Comparison of ENCODE assay signal across 24 cellular contexts in genomic region chr6:133779916-133780315, GRCh38.
"Had no signal": no experiment of that assay in that cellular context is flagged by ENCODE, and none has a peak within 500 bp of the region (broad histone marks: within the 10 kb centered on the region; RNA-seq: fewer than 3 reads in every experiment).

No MANE protein-coding gene starts in this region.

- H2AFZ ChIP-seq: hepatocyte had no signal

- H3K36me3 ChIP-seq: colonic mucosa, esophagus muscularis mucosa, gastrocnemius medialis, neutrophil, pancreas, right lobe of liver, suprapubic skin had no signal

- H3K9me3 ChIP-seq: colonic mucosa, esophagus muscularis mucosa, gastrocnemius medialis, neutrophil, pancreas, right lobe of liver, suprapubic skin had no signal

- ATAC-seq: gastrocnemius medialis; left lobe of liver; natural killer cell; pancreas; right lobe of liver; stimulated activated naive CD8-positive, alpha-beta T cell treated with anti-CD3 and anti-CD28 coated beads, Interleukin-15, amount 100 ng/mL, for 72 hours had no signal

- H3K79me2 ChIP-seq: hepatocyte had no signal

- H3K9me3 Mint-ChIP-seq: dendritic cell treated with granulocyte-macrophage colony-stimulating factor and Interleukin-4, amounts not matched to agents 40 ng/mL and 50 ng/mL, for 4 days; memory B cell had no signal

- H3K4me3 Mint-ChIP-seq: dendritic cell treated with granulocyte-macrophage colony-stimulating factor and Interleukin-4, amounts not matched to agents 40 ng/mL and 50 ng/mL, for 4 days; memory B cell; natural killer cell; stimulated activated naive CD8-positive, alpha-beta T cell treated with anti-CD3 and anti-CD28 coated beads, Interleukin-15, amount 100 ng/mL, for 72 hours; type B pancreatic cell had no signal

- H3K4me1 Mint-ChIP-seq: memory B cell; natural killer cell; stimulated activated naive CD8-positive, alpha-beta T cell treated with anti-CD3 and anti-CD28 coated beads, Interleukin-15, amount 100 ng/mL, for 72 hours had no signal

- H3K27ac ChIP-seq: colonic mucosa, gastrocnemius medialis, hepatocyte, neutrophil, pancreas, right lobe of liver, suprapubic skin had no signal

- H3K4me1 ChIP-seq: colonic mucosa, gastrocnemius medialis, pancreas, right lobe of liver, suprapubic skin had no signal

- H3K27ac Mint-ChIP-seq: dendritic cell treated with granulocyte-macrophage colony-stimulating factor and Interleukin-4, amounts not matched to agents 40 ng/mL and 50 ng/mL, for 4 days; memory B cell; natural killer cell; stimulated activated naive CD8-positive, alpha-beta T cell treated with anti-CD3 and anti-CD28 coated beads, Interleukin-15, amount 100 ng/mL, for 72 hours; type B pancreatic cell had no signal

- H3K27me3 ChIP-seq: colonic mucosa, esophagus muscularis mucosa, gastrocnemius medialis, hepatocyte, neutrophil, pancreas, right lobe of liver, suprapubic skin had no signal

- H3K27me3 Mint-ChIP-seq: dendritic cell treated with granulocyte-macrophage colony-stimulating factor and Interleukin-4, amounts not matched to agents 40 ng/mL and 50 ng/mL, for 4 days; memory B cell; type B pancreatic cell had no signal

- H3K4me2 ChIP-seq: hepatocyte had no signal

- H3K4me3 ChIP-seq: colonic mucosa, esophagus muscularis mucosa, gastrocnemius medialis, hepatocyte, lung, pancreas, right lobe of liver, suprapubic skin had no signal

- DNase-seq: colonic mucosa; effector CD8-positive, alpha-beta T cell; foreskin fibroblast; gastrocnemius medialis; head of caudate nucleus; kidney; natural killer cell; pancreas; right lobe of liver; small intestine; stimulated activated CD4-positive, alpha-beta T cell treated with anti-CD3 and anti-CD28 coated beads, Interleukin-15, amount 100 ng/mL, for 24 hours; stimulated activated CD4-positive, alpha-beta T cell treated with anti-CD3 and anti-CD28 coated beads, Interleukin-2, amount 100 ng/mL, for 48 hours; stimulated activated CD8-positive, alpha-beta memory T cell treated with anti-CD3 and anti-CD28 coated beads, Interleukin-4, amount 100 ng/mL, for 48 hours; stimulated activated naive CD4-positive, alpha-beta T cell; stimulated activated naive CD8-positive, alpha-beta T cell treated with anti-CD3 and anti-CD28 coated beads, Interleukin-15, amount 100 ng/mL, for 72 hours had no signal

- H3K36me3 Mint-ChIP-seq: memory B cell, natural killer cell, type B pancreatic cell had no signal
